Comparison of ENCODE assay signal across 8 cellular contexts in genomic region chr1:207004931-207005830, GRCh38. TPM values are rescaled to one million over a fixed set of nuclear protein-coding genes. Genes with fewer than 3 reads are reported as not detected.
DNase-seq lines count a peak whose midpoint lies in the region; ATAC-seq and TF ChIP-seq lines count a peak whose summit lies in the region.

No MANE protein-coding gene starts in this region.

- H3K4me3 Mint-ChIP-seq in CD8-positive, alpha-beta T cell, result no peak overlapping the region
- H3K4me3 Mint-ChIP-seq in activated T-cell treated with anti-CD3 and anti-CD28 coated beads, Interleukin-2, amount 50 U/mL, for 4 hours, result no peak overlapping the region

- intact Hi-C loops in CD8-positive, alpha-beta T cell (cut with DNase I, micrococcal nuclease), result loop anchor here in 1 of 2 experiments (1.0 kb wide), 1 partner anchor 72 kb away; no protein-coding TSS in a partner anchor
- intact Hi-C loops in psoas muscle (cut with DNase I) (no loop called here), lower leg skin (cut with DNase I; ENCODE audit: low total_unique reads) (no loop called here)

- POLR2A ChIA-PET in CD8-positive, alpha-beta T cell (lab: Charles Lee), result no interaction called here

- peak; percentile 51 for ATAC-seq in CD8-positive, alpha-beta T cell
- no peak for ATAC-seq in activated T-cell treated with anti-CD3 and anti-CD28 coated beads, Interleukin-2, amount 50 U/mL, for 4 hours
- ATAC-seq in psoas muscle (peak; percentile 39 to 77 (median 58)), HG03196 (IDR thresholded peaks at IDR 0.05; ENCODE audit: unreplicated experiment) (no peak)

- DNase-seq in CD8-positive, alpha-beta T cell, result peak in 5 of 7 experiments; percentile 9 to 56 (median 39)
- DNase-seq in H7 (peak; percentile 72), NCI-H748 (lab: John Stamatoyannopoulos, UW; ENCODE audit: unreplicated experiment) (peak; percentile 31), germinal center (ENCODE audit: low spot score) (peak; percentile 44), psoas muscle (no peak), lower leg skin (ENCODE audit: low spot score in 2 of 2) (no peak)
- DNase-seq in activated T-cell treated with anti-CD3 and anti-CD28 coated beads, Interleukin-2, amount 50 U/mL, for 4 hours, result peak; percentile 22

- H3K27ac ChIP-seq in CD8-positive, alpha-beta T cell (ENCODE audit: low read depth, low read length), result no peak overlapping the region
- no peak overlapping the region for H3K27ac ChIP-seq in psoas muscle

- no peak for TF ChIP-seq POLR2A in lower leg skin (IDR thresholded peaks at IDR 0.05)

- no peak overlapping the region for H3K27ac Mint-ChIP-seq in CD8-positive, alpha-beta T cell

- no peak overlapping the region for H3K4me3 ChIP-seq in CD8-positive, alpha-beta T cell (ENCODE audit: low read depth, low read length)
- H3K4me3 ChIP-seq in H7 (ENCODE audit: insufficient read depth, low read depth, low read length), result no peak overlapping the region
- H3K4me3 ChIP-seq in psoas muscle, result no peak overlapping the region
- no peak overlapping the region for H3K4me3 ChIP-seq in lower leg skin (ENCODE audit: low read depth, poor library complexity, severe bottlenecking)

- H3K36me3 ChIP-seq in CD8-positive, alpha-beta T cell (ENCODE audit: insufficient read depth, low read length), result no peaks in the 10 kb centered on the region
- H3K36me3 ChIP-seq in H7 (replicated peaks; ENCODE audit: control insufficient read depth, insufficient read depth, low read length) (no peaks in the 10 kb centered on the region), psoas muscle (ENCODE audit: insufficient read depth in 1 of 2, low read depth in 1 of 2) (no peaks in the 10 kb centered on the region)

- peaks cover 2% of the 10 kb centered on the region for H3K4me1 Mint-ChIP-seq in CD8-positive, alpha-beta T cell (ENCODE audit: low read depth)
- peaks cover 2% of the 10 kb centered on the region for H3K4me1 Mint-ChIP-seq in activated T-cell treated with anti-CD3 and anti-CD28 coated beads, Interleukin-2, amount 50 U/mL, for 4 hours (ENCODE audit: low read depth)

- peaks cover 3% of the 10 kb centered on the region for H3K27me3 Mint-ChIP-seq in CD8-positive, alpha-beta T cell (ENCODE audit: low read depth)
- H3K27me3 Mint-ChIP-seq in activated T-cell treated with anti-CD3 and anti-CD28 coated beads, Interleukin-2, amount 50 U/mL, for 4 hours (ENCODE audit: low read depth), result peaks cover 8% of the 10 kb centered on the region

- H3K27me3 ChIP-seq in CD8-positive, alpha-beta T cell (ENCODE audit: insufficient read depth, low read length), result no peaks in the 10 kb centered on the region
- H3K27me3 ChIP-seq in H7 (ENCODE audit: control insufficient read depth, insufficient read depth, low read length) (no peaks in the 10 kb centered on the region; the same call in 1 of the 2 replicates), psoas muscle (ENCODE audit: insufficient read depth in 3 of 3, low read length in 2 of 3) (no peaks in the 10 kb centered on the region)

- H3K4me1 ChIP-seq in CD8-positive, alpha-beta T cell (ENCODE audit: insufficient read depth, low read length), result no peaks in the 10 kb centered on the region
- no peaks in the 10 kb centered on the region for H3K4me1 ChIP-seq in psoas muscle

- no peaks in the 10 kb centered on the region for H3K36me3 Mint-ChIP-seq in CD8-positive, alpha-beta T cell
- H3K36me3 Mint-ChIP-seq in activated T-cell treated with anti-CD3 and anti-CD28 coated beads, Interleukin-2, amount 50 U/mL, for 4 hours (ENCODE audit: insufficient read depth), result no peaks in the 10 kb centered on the region

- CTCF ChIA-PET in CD8-positive, alpha-beta T cell (lab: Charles Lee), result interaction anchor here (0.6 to 4.4 kb wide), 23 partner anchors 10 to 535 kb away, joined by 3 to 25 read pairs (median 4); partner anchors contain the start of gene C1orf116

- H3K9me3 Mint-ChIP-seq in CD8-positive, alpha-beta T cell, result no peaks in the 10 kb centered on the region
- H3K9me3 Mint-ChIP-seq in activated T-cell treated with anti-CD3 and anti-CD28 coated beads, Interleukin-2, amount 50 U/mL, for 4 hours, result no peaks in the 10 kb centered on the region

- 40 to 52% (median 45%) methylated on average over 9 of the region's 9 CpGs for WGBS in psoas muscle, 3 donors
- WGBS in lower leg skin, 2 donors, result 44 to 47% methylated on average over 9 of the region's 9 CpGs

- TF ChIP-seq CTCF in CD8-positive, alpha-beta T cell (IDR thresholded peaks at IDR 0.05), result peak; percentile 63
- TF ChIP-seq CTCF in psoas muscle (IDR thresholded peaks at IDR 0.05) (peak; percentile 49), lower leg skin (IDR thresholded peaks at IDR 0.05) (no peak)

- no peaks in the 10 kb centered on the region for H3K9me3 ChIP-seq in CD8-positive, alpha-beta T cell (ENCODE audit: low read length)
- no peaks in the 10 kb centered on the region for H3K9me3 ChIP-seq in psoas muscle

RNA-seq across cellular contexts. Expression of gene C1orf116, which starts 27.4 kb away (rescaled TPM):
- total RNA-seq in CD8-positive, alpha-beta T cell, result under 1 TPM; 0.27 to 0.31 TPM
- total RNA-seq in H7 (2014; rRNA removed; shearing (Covaris generic)), result 0.52 and 0.55 TPM in 2 replicates
- total RNA-seq in activated T-cell treated with anti-CD3 and anti-CD28 coated beads, Interleukin-2, amount 50 U/mL, for 4 hours, result under 1 TPM; 0.03 to 0.11 (median 0.08) TPM
- total RNA-seq in psoas muscle, result 1 to 10 TPM in 1 of 4 donors, under 1 TPM in 3; 0.12 to 1.4 (median 0.35) TPM
- under 1 TPM; 0.14 to 0.49 (median 0.35) TPM for polyA plus RNA-seq in psoas muscle
- total RNA-seq in lower leg skin, result 100 to 1,000 TPM in 2 of 4 donors, 10 to 100 TPM in 2; 81.5 to 137 (median 110) TPM

RNA-seq across cellular contexts. Expression of gene FCAMR, which starts 34.9 kb away (rescaled TPM):
- total RNA-seq in CD8-positive, alpha-beta T cell, result not detected
- total RNA-seq in H7 (2014; rRNA removed; shearing (Covaris generic)), result not detected in 2 replicates
- not detected for total RNA-seq in activated T-cell treated with anti-CD3 and anti-CD28 coated beads, Interleukin-2, amount 50 U/mL, for 4 hours
- total RNA-seq in psoas muscle, result not detected
- polyA plus RNA-seq in psoas muscle, result not detected
- total RNA-seq in lower leg skin, result not detected

RNA-seq across cellular contexts. Expression of gene YOD1, which starts 45.8 kb away (rescaled TPM):
- total RNA-seq in CD8-positive, alpha-beta T cell, result 10 to 100 TPM; 18.9 to 19.3 TPM
- 19.2 and 22.5 TPM in 2 replicates for total RNA-seq in H7 (2014; rRNA removed; shearing (Covaris generic))
- total RNA-seq in activated T-cell treated with anti-CD3 and anti-CD28 coated beads, Interleukin-2, amount 50 U/mL, for 4 hours, result 10 to 100 TPM in 1 of 3 donors, 1 to 10 TPM in 2; 9.1 to 10.2 (median 9.9) TPM
- total RNA-seq in psoas muscle (1 to 10 TPM; 3.9 to 7.0 (median 6.0) TPM), lower leg skin (10 to 100 TPM; 47.5 to 91.8 (median 65.5) TPM)
- 1 to 10 TPM; 4.4 to 5.6 (median 5.4) TPM for polyA plus RNA-seq in psoas muscle

RNA-seq across cellular contexts. Expression of gene PFKFB2, which starts 47.9 kb away (rescaled TPM):
- total RNA-seq in CD8-positive, alpha-beta T cell, result 1 to 10 TPM; 8.1 to 8.5 TPM
- 12.7 and 16.6 TPM in 2 replicates for total RNA-seq in H7 (2014; rRNA removed; shearing (Covaris generic))
- 1 to 10 TPM; 2.8 to 5.7 (median 4.1) TPM for total RNA-seq in activated T-cell treated with anti-CD3 and anti-CD28 coated beads, Interleukin-2, amount 50 U/mL, for 4 hours
- total RNA-seq in psoas muscle (100 to 1,000 TPM in 1 of 4 donors, 10 to 100 TPM in 3; 36.0 to 149 (median 46.4) TPM), lower leg skin (10 to 100 TPM; 12.6 to 22.6 (median 16.8) TPM)
- polyA plus RNA-seq in psoas muscle, result 10 to 100 TPM in 2 of 3 donors, 1 to 10 TPM in 1; 3.9 to 32.9 (median 15.4) TPM

RNA-seq across cellular contexts. Expression of gene PIGR, which starts 58.9 kb away (rescaled TPM):
- total RNA-seq in CD8-positive, alpha-beta T cell, result not detected
- 0.03 TPM in 1 of 2 replicates, not detected in the other for total RNA-seq in H7 (2014; rRNA removed; shearing (Covaris generic))
- 1 to 10 TPM; 1.6 to 3.0 (median 1.8) TPM for total RNA-seq in activated T-cell treated with anti-CD3 and anti-CD28 coated beads, Interleukin-2, amount 50 U/mL, for 4 hours
- total RNA-seq in psoas muscle (under 1 TPM; 0.42 to 0.50 (median 0.49) TPM), lower leg skin (1 to 10 TPM in 2 of 4 donors, under 1 TPM in 1, not detected in 1; 0.55 to 4.7 (median 2.0) TPM)
- polyA plus RNA-seq in psoas muscle, result under 1 TPM; 0.06 to 0.64 (median 0.16) TPM

Comparison
In these comparisons a context has a peak if more than half of its experiments do, and no peak if none do; other contexts are left out.
1. ATAC-seq: peak in CD8-positive, alpha-beta T cell (single experiment) and psoas muscle (4 of 4); none in activated T-cell treated with anti-CD3 and anti-CD28 coated beads, Interleukin-2, amount 50 U/mL, for 4 hours (0 of 2) and HG03196 (single experiment).
2. DNase-seq: peak in CD8-positive, alpha-beta T cell (5 of 7), H7 (single experiment), NCI-H748 (single experiment), activated T-cell treated with anti-CD3 and anti-CD28 coated beads, Interleukin-2, amount 50 U/mL, for 4 hours (single experiment) and germinal center (single experiment); none in psoas muscle (0 of 2) and lower leg skin (0 of 2).
3. CTCF ChIP-seq: peak in CD8-positive, alpha-beta T cell (single experiment) and psoas muscle (single experiment); none in lower leg skin (0 of 3).
4. RNA of gene C1orf116, which starts 27.4 kb away (total RNA-seq): 81.5 to 137 TPM in lower leg skin; 0.52 to 0.55 TPM in H7, 0.12 to 1.4 TPM in psoas muscle, 0.27 to 0.31 TPM in CD8-positive, alpha-beta T cell and 0.03 to 0.11 TPM in activated T-cell treated with anti-CD3 and anti-CD28 coated beads, Interleukin-2, amount 50 U/mL, for 4 hours; every median in the first group is over 10 times any median in the second.